In the genomic region with DNA sequence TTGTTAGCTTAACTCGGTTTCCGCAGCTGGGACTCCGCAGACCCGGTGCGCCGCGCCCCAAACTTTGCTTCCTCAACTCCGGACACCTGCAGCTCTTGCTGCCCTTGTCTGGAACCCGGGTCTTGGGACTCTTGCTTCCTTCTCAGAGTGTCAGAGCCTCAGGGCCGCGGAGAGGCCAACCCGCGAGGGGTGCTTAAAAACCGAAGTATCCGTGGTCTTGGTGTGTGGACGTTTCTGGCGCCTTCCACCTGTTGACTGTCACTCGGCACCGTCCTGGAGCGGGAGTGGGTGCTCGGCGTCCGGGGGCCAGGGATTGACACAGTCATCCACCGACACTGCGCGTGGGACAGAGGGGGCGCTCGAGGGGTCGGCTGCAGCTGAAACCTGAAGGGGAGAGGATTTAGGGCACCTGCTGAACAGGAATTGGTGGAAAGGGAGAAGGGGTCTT, we compare ENCODE assay signal across 8 cellular contexts. TPM values are rescaled to one million over a fixed set of nuclear protein-coding genes. Genes with fewer than 3 reads are reported as not detected.
DNase-seq lines count a peak whose midpoint lies in the region; ATAC-seq and TF ChIP-seq lines count a peak whose summit lies in the region.

No MANE protein-coding gene starts in this region.

- no peaks in the 10 kb centered on the region for H3K36me3 ChIP-seq in kidney epithelial cell (ENCODE audit: control insufficient read depth, insufficient read depth, low read length)

- peak overlapping the region; percentile 95 for H3K27ac Mint-ChIP-seq in T-helper 17 cell
- H3K27ac Mint-ChIP-seq in brain: peak overlapping the region in 3 of 5 experiments; percentile 28 to 57 (median 35)

- H3K27me3 ChIP-seq in kidney epithelial cell (ENCODE audit: control insufficient read depth, insufficient read depth, low read length): no peaks in the 10 kb centered on the region

- H3K4me3 ChIP-seq in AG10803 (ENCODE audit: low read length) (peak overlapping the region; percentile 81), kidney epithelial cell (ENCODE audit: low read depth, low read length) (peak overlapping the region; percentile 70)

- TF ChIP-seq CTCF in AG10803 (conservative IDR thresholded peaks at IDR 0.05; ENCODE audit: low read length): peak; percentile 50
- peak; percentile 31 to 64 for TF ChIP-seq CTCF in brain (conservative IDR thresholded peaks at IDR 0.05)
- TF ChIP-seq CTCF in kidney epithelial cell (IDR thresholded peaks at IDR 0.05; ENCODE audit: insufficient read depth, low read length, poor library complexity, severe bottlenecking): peak; percentile 77

- no peaks in the 10 kb centered on the region for H3K27me3 Mint-ChIP-seq in T-helper 17 cell
- H3K27me3 Mint-ChIP-seq in brain: peaks cover 65% of the 10 kb centered on the region

- H3K4me1 Mint-ChIP-seq in T-helper 17 cell: peaks cover 34% of the 10 kb centered on the region
- peaks cover 23% of the 10 kb centered on the region for H3K4me1 Mint-ChIP-seq in brain

- peak; percentile 57 for ATAC-seq in HG03354 (IDR thresholded peaks at IDR 0.05; ENCODE audit: poor library complexity, severe bottlenecking, unreplicated experiment)
- peak; percentile 64 for ATAC-seq in T-helper 17 cell

- peaks cover 3% of the 10 kb centered on the region for H3K36me3 Mint-ChIP-seq in T-helper 17 cell (ENCODE audit: low read depth)
- H3K36me3 Mint-ChIP-seq in brain: no peaks in the 10 kb centered on the region

- no peaks in the 10 kb centered on the region for H3K9me3 ChIP-seq in T-helper 17 cell (ENCODE audit: control insufficient read depth, low read length, poor library complexity, severe bottlenecking)

- peak overlapping the region; percentile 97 for H3K4me3 Mint-ChIP-seq in T-helper 17 cell
- H3K4me3 Mint-ChIP-seq in brain: peak overlapping the region; percentile 82 to 91 (median 87)

- peak; percentile 13 for DNase-seq in AG10803 (ENCODE audit: low read depth)
- peak; percentile 29 for DNase-seq in GM19238 (ENCODE audit: insufficient read length, low spot score)
- peak; percentile 47 to 51 (median 50) for DNase-seq in T-helper 17 cell
- DNase-seq in kidney epithelial cell (ENCODE audit: low read depth): no peak
- peak; percentile 28 to 50 (median 41) for DNase-seq in stimulated activated CD4-positive, alpha-beta T cell treated with anti-CD3 and anti-CD28 coated beads, Interleukin-1b, Interleukin-23, amount 100 ng/mL, for 24 hours (ENCODE audit: low read depth in 4 of 4, low spot score in 1 of 4)
- DNase-seq in GOT3 (lab: John Stamatoyannopoulos, UW): no peak

- no peaks in the 10 kb centered on the region for H3K9me3 Mint-ChIP-seq in brain

RNA-seq across cellular contexts. Expression of gene SQOR, which starts 0.4 kb away (rescaled TPM):
- 10 to 100 TPM; 36.5 to 39.0 TPM for total RNA-seq in T-helper 17 cell
- 4.5 TPM for polyA plus RNA-seq in brain (ENCODE audit: insufficient read depth, low read depth, low replicate concordance)
- total RNA-seq in kidney epithelial cell: 46.2 and 47.9 TPM in 2 replicates

RNA-seq across cellular contexts. Expression of gene BLOC1S6, which starts 48.0 kb away (rescaled TPM):
- 10 to 100 TPM; 48.5 to 66.2 TPM for total RNA-seq in T-helper 17 cell
- polyA plus RNA-seq in brain (ENCODE audit: insufficient read depth, low read depth, low replicate concordance): 9.0 TPM
- 70.2 and 71.4 TPM in 2 replicates for total RNA-seq in kidney epithelial cell

Comparison
In these comparisons a context has a peak if more than half of its experiments do, and no peak if none do; other contexts are left out.
1. DNase-seq: peak in AG10803 (single experiment), GM19238 (single experiment), T-helper 17 cell (3 of 3) and stimulated activated CD4-positive, alpha-beta T cell treated with anti-CD3 and anti-CD28 coated beads, Interleukin-1b, Interleukin-23, amount 100 ng/mL, for 24 hours (4 of 4); none in kidney epithelial cell (single experiment) and GOT3 (single experiment).
2. Peak in every context shown above with its lines, with median percentiles within 50 percentile points of each other: CTCF ChIP-seq.